9 cellular contexts compared by ENCODE assay signal in the genomic region with DNA sequence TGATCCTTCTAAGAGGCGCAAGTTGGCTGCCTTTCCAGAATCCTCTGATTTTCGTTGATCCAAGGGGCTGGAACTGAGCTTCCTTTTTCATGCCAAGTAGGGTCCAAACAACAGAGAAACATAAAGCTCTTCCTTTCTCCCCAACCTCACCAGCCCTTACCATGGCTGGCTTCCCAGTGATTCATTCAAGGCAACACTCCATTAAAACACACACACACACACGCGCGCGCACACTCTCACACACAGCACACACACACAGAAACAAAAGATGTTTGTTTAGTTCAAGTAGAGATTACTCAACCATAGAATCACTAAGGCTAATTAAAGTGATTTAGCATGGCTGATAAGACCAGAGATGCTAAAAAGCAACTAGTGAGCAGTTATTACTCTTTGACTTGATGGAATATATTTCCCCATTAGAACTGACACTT. TPM values are rescaled to one million over a fixed set of nuclear protein-coding genes. Genes with fewer than 3 reads are reported as not detected.
DNase-seq lines count a peak whose midpoint lies in the region; ATAC-seq and TF ChIP-seq lines count a peak whose summit lies in the region.
"Had no signal": no experiment of that assay in that cellular context is flagged by ENCODE, and none has a peak within 500 bp of the region (broad histone marks: within the 10 kb centered on the region; RNA-seq: fewer than 3 reads in every experiment).

No MANE protein-coding gene starts in this region.

- no peaks in the 10 kb centered on the region for H3K27me3 ChIP-seq in dorsolateral prefrontal cortex
- H3K27me3 ChIP-seq in naive thymus-derived CD4-positive, alpha-beta T cell (ENCODE audit: control insufficient read depth in 2 of 2, insufficient read depth in 2 of 2, low read length in 2 of 2) = no peaks in the 10 kb centered on the region

- ATAC-seq in HG02981 (IDR thresholded peaks at IDR 0.05; ENCODE audit: unreplicated experiment) = no peak
- ATAC-seq in naive thymus-derived CD4-positive, alpha-beta T cell = no peak

- H3K27me3 Mint-ChIP-seq in Calu3 (ENCODE audit: unreplicated experiment) (no peaks in the 10 kb centered on the region), nephron progenitor cell (ENCODE audit: low read depth, poor library complexity) (no peaks in the 10 kb centered on the region)
- H3K27me3 Mint-ChIP-seq in naive thymus-derived CD4-positive, alpha-beta T cell = no peaks in the 10 kb centered on the region
- H3K27me3 Mint-ChIP-seq: memory B cell had no signal

- POLR2A ChIA-PET in naive thymus-derived CD4-positive, alpha-beta T cell (lab: Charles Lee) = interaction anchor here (0.9 kb wide), 1 partner anchor 279 kb away, joined by 5 read pairs; no protein-coding TSS in a partner anchor

- H3K36me3 ChIP-seq in naive thymus-derived CD4-positive, alpha-beta T cell (ENCODE audit: control insufficient read depth in 2 of 3, insufficient read depth in 3 of 3, low read length in 3 of 3) = peaks cover 8 to 29% (median 8%) of the 10 kb centered on the region in 3 experiments

- no peaks in the 10 kb centered on the region for H3K9me3 ChIP-seq in naive thymus-derived CD4-positive, alpha-beta T cell (ENCODE audit: control insufficient read depth in 2 of 3, low read length in 3 of 3)

- H3K27ac Mint-ChIP-seq in Calu3 (ENCODE audit: unreplicated experiment) (no peak overlapping the region), nephron progenitor cell (peak overlapping the region; percentile 64)
- H3K27ac Mint-ChIP-seq in naive thymus-derived CD4-positive, alpha-beta T cell = peak overlapping the region in 2 of 9 donors; percentile 0 to 16
- H3K27ac Mint-ChIP-seq: memory B cell had no signal

- peak overlapping the region in 1 of 59 donors; percentile 1 for H3K4me3 ChIP-seq in dorsolateral prefrontal cortex
- no peak overlapping the region for H3K4me3 ChIP-seq in naive thymus-derived CD4-positive, alpha-beta T cell (ENCODE audit: low read length)

- H3K9me3 Mint-ChIP-seq in Calu3 (ENCODE audit: low read depth, unreplicated experiment) = no peaks in the 10 kb centered on the region
- no peaks in the 10 kb centered on the region for H3K9me3 Mint-ChIP-seq in nephron progenitor cell
- no peaks in the 10 kb centered on the region for H3K9me3 Mint-ChIP-seq in naive thymus-derived CD4-positive, alpha-beta T cell
- H3K9me3 Mint-ChIP-seq: memory B cell had no signal

- peaks cover 15% of the 10 kb centered on the region for H3K4me1 Mint-ChIP-seq in Calu3 (ENCODE audit: low read depth, unreplicated experiment)
- H3K4me1 Mint-ChIP-seq in nephron progenitor cell = peaks cover 11% of the 10 kb centered on the region
- H3K4me1 Mint-ChIP-seq in naive thymus-derived CD4-positive, alpha-beta T cell = peaks cover 0 to 3% (median 0%) of the 10 kb centered on the region in 7 donors
- H3K4me1 Mint-ChIP-seq: memory B cell had no signal

- no peak for TF ChIP-seq CTCF in Calu3 (IDR thresholded peaks at IDR 0.05; ENCODE audit: unreplicated experiment)
- peak in 1 of 56 donors; percentile 4 for TF ChIP-seq CTCF in dorsolateral prefrontal cortex (IDR thresholded peaks at IDR 0.05 in 54 of 56, conservative IDR thresholded peaks at IDR 0.05 in 2 of 56; ENCODE audit: low read depth in 1 of 56, partially characterized antibody in 56 of 56)
- no peak for TF ChIP-seq CTCF in nephron progenitor cell (IDR thresholded peaks at IDR 0.05)

- H3K36me3 Mint-ChIP-seq in Calu3 (ENCODE audit: insufficient read depth, unreplicated experiment) (peaks cover 22% of the 10 kb centered on the region), nephron progenitor cell (ENCODE audit: low read depth) (peaks cover 4% of the 10 kb centered on the region)
- H3K36me3 Mint-ChIP-seq in naive thymus-derived CD4-positive, alpha-beta T cell = peaks cover 0 to 8% (median 4%) of the 10 kb centered on the region in 5 donors

- intact Hi-C loops in Calu3 (cut with micrococcal nuclease; ENCODE audit: unreplicated experiment) (loop anchor here (5.0 to 10.0 kb wide), 2 partner anchors 147 to 280 kb away; partner anchors contain the start of genes PPCS and ZMYND12), dorsolateral prefrontal cortex (cut with DNase I) (loop anchor here (2.0 to 10.0 kb wide), 4 partner anchors 85 to 603 kb away; partner anchors contain the start of genes FOXJ3 (in 1 of the 2) and YBX1 (in 1 of the 2))
- intact Hi-C loops in naive thymus-derived CD4-positive, alpha-beta T cell (cut with micrococcal nuclease) = loop anchor here (1.0 to 10.0 kb wide), 5 partner anchors 155 to 567 kb away; partner anchors contain the start of genes PPCS (in 2 of the 2), ZMYND12 (in 2 of the 2), CLDN19 (in 1 of the 2) and FOXJ3 (in 1 of the 2)

- CTCF ChIA-PET in Calu3 (lab: Charles Lee) = no interaction called here
- CTCF ChIA-PET in naive thymus-derived CD4-positive, alpha-beta T cell (lab: Charles Lee) = interaction anchor here (0.7 kb wide), 2 partner anchors 10 to 155 kb away, joined by 4 read pairs; no protein-coding TSS in a partner anchor

- no peaks in the 10 kb centered on the region for H3K4me1 ChIP-seq in naive thymus-derived CD4-positive, alpha-beta T cell (ENCODE audit: control insufficient read depth in 2 of 2, insufficient read depth in 2 of 2, low read length in 2 of 2)

- H3K27ac ChIP-seq in dorsolateral prefrontal cortex = peak overlapping the region in 46 of 59 donors; percentile 2 to 81 (median 48)
- no peak overlapping the region for H3K27ac ChIP-seq in naive thymus-derived CD4-positive, alpha-beta T cell (ENCODE audit: low read depth, low read length)

- BruUV-seq in Calu3 (replicated peaks; lab: Mats Ljungman, UMichigan) = no TSS peak

- H3K4me3 Mint-ChIP-seq in Calu3 (ENCODE audit: low read depth, unreplicated experiment) (no peak overlapping the region), nephron progenitor cell (no peak overlapping the region)
- H3K4me3 Mint-ChIP-seq in naive thymus-derived CD4-positive, alpha-beta T cell = no peak overlapping the region
- H3K4me3 Mint-ChIP-seq: memory B cell had no signal

- DNase-seq in Calu3 (peak; percentile 28), NCI-H2107 (lab: John Stamatoyannopoulos, UW) (peak; percentile 33), dorsolateral prefrontal cortex (peak in 6 of 10 donors; percentile 46 to 75 (median 74)), nephron progenitor cell (peak; percentile 24), RPMI8226 (no peak), GM19240 (ENCODE audit: insufficient read length, low spot score) (no peak)
- DNase-seq in naive thymus-derived CD4-positive, alpha-beta T cell = no peak

RNA-seq across cellular contexts. Expression of gene GUCA2A, which starts 13.0 kb away (rescaled TPM):
- total RNA-seq in Calu3 (2022) = not detected in 2 replicates
- not detected for total RNA-seq in dorsolateral prefrontal cortex
- total RNA-seq in naive thymus-derived CD4-positive, alpha-beta T cell = under 1 TPM in 1 of 5 experiments, not detected in 4; 0.76 TPM
- polyA plus RNA-seq in naive thymus-derived CD4-positive, alpha-beta T cell = not detected

RNA-seq across cellular contexts. Expression of gene GUCA2B, which starts 24.4 kb away (rescaled TPM):
- total RNA-seq in Calu3 (2022) (not detected in 2 replicates), dorsolateral prefrontal cortex (not detected)
- not detected for total RNA-seq in naive thymus-derived CD4-positive, alpha-beta T cell
- polyA plus RNA-seq in naive thymus-derived CD4-positive, alpha-beta T cell = not detected

Comparison
In these comparisons a context has a peak if more than half of its experiments do, and no peak if none do; other contexts are left out.
1. DNase-seq: peak in Calu3 (single experiment), NCI-H2107 (single experiment), dorsolateral prefrontal cortex (6 of 10) and nephron progenitor cell (single experiment); none in RPMI8226 (single experiment), GM19240 (single experiment) and naive thymus-derived CD4-positive, alpha-beta T cell (0 of 9).